ENCODE assay signal across 1 cellular context in genomic region chr16:700684-701584, GRCh38.
TF ChIP-seq lines count a peak whose summit lies in the region.

No MANE protein-coding gene starts in this region.

TF ChIP-seq in GM23338, 12 proteins besides CTCF, POLR2A, EP300 and RAD21 (continued from another document):
- TF ChIP-seq REST (IDR thresholded peaks at IDR 0.05; ENCODE audit: unreplicated experiment) (peak; percentile 84), NANOG (IDR thresholded peaks at IDR 0.05; ENCODE audit: borderline replicate concordance) (no peak), ZNF462 (CRISPR knock-in tag; IDR thresholded peaks at IDR 0.05) (no peak)
TF ChIP-seq in GM23338: peak in this region for 3.
